ENCODE assay signal across 28 cellular contexts in genomic region chr2:46226620-46227019, GRCh38.
"Had no signal": no experiment of that assay in that cellular context is flagged by ENCODE, and none has a peak within 500 bp of the region (broad histone marks: within the 10 kb centered on the region; RNA-seq: fewer than 3 reads in every experiment).

No MANE protein-coding gene starts in this region.

- H3K4me2 ChIP-seq: hepatocyte had no signal

- H3K36me3 Mint-ChIP-seq: brain; natural killer cell treated with Interleukin-12 subunit alpha and Interleukin-12 subunit beta and Interleukin-15 and Interleukin-18, amount 100 ng/mL, for 72 hours had no signal

- H3K27ac ChIP-seq: ascending aorta, cardiac muscle cell, coronary artery, dorsolateral prefrontal cortex, gastrocnemius medialis, left ventricle myocardium inferior, right atrium auricular region, tibial nerve, VCaP had no signal

- H3K9me3 ChIP-seq: ascending aorta, gastrocnemius medialis, mucosa of descending colon, right atrium auricular region had no signal

- H3K27ac Mint-ChIP-seq: activated naive CD4-positive, alpha-beta T cell treated with anti-CD3 and anti-CD28 coated beads for 36 hours; activated naive CD8-positive, alpha-beta T cell treated with anti-CD3 and anti-CD28 coated beads, Interleukin-2, amount 10 ng/mL, durations not matched to agents 7 days and 5 days; brain; natural killer cell treated with Interleukin-12 subunit alpha and Interleukin-12 subunit beta and Interleukin-15 and Interleukin-18, amount 100 ng/mL, for 72 hours had no signal

- H3K9me3 Mint-ChIP-seq: activated naive CD4-positive, alpha-beta T cell treated with anti-CD3 and anti-CD28 coated beads for 36 hours had no signal

- DNase-seq: activated CD4-positive, alpha-beta T cell treated with anti-CD3 and anti-CD28 coated beads, Interleukin-2, amount 50 U/mL, for 1 hour; activated effector memory CD4-positive, alpha-beta T cell treated with Interleukin-2 at 50 U/mL for 16 hours; activated naive CD4-positive, alpha-beta T cell treated with anti-CD3 and anti-CD28 coated beads for 36 hours; activated naive CD8-positive, alpha-beta T cell treated with anti-CD3 and anti-CD28 coated beads, Interleukin-2, amount 10 ng/mL, durations not matched to agents 7 days and 5 days; activated T-cell treated with anti-CD3 and anti-CD28 coated beads, Interleukin-2, amount 50 U/mL, for 1 hour; dorsolateral prefrontal cortex; effector memory CD4-positive, alpha-beta T cell; erythroblast; gastrocnemius medialis; glutamatergic neuron; islet precursor cell; left ventricle myocardium inferior; mucosa of descending colon; stimulated activated CD4-positive, alpha-beta T cell treated with anti-CD3 and anti-CD28 coated beads, Interleukin-15, amount 100 ng/mL, for 24 hours; stimulated activated CD4-positive, alpha-beta T cell treated with anti-CD3 and anti-CD28 coated beads, Interleukin-2, amount 100 ng/mL, for 24 hours; stimulated activated naive CD4-positive, alpha-beta T cell; T-helper 1 cell had no signal

- ATAC-seq: gastrocnemius medialis; mucosa of descending colon; natural killer cell treated with Interleukin-12 subunit alpha and Interleukin-12 subunit beta and Interleukin-15 and Interleukin-18, amount 100 ng/mL, for 72 hours had no signal

- H3K4me3 ChIP-seq: ascending aorta, cardiac muscle cell, coronary artery, dorsolateral prefrontal cortex, gastrocnemius medialis, hepatocyte, left ventricle myocardium inferior, lung, mucosa of descending colon, right atrium auricular region, tibial nerve had no signal

- FAIRE-seq: TTC549 had no signal

- H3K4me3 Mint-ChIP-seq: activated naive CD4-positive, alpha-beta T cell treated with anti-CD3 and anti-CD28 coated beads for 36 hours; activated naive CD8-positive, alpha-beta T cell treated with anti-CD3 and anti-CD28 coated beads, Interleukin-2, amount 10 ng/mL, durations not matched to agents 7 days and 5 days; brain; natural killer cell treated with Interleukin-12 subunit alpha and Interleukin-12 subunit beta and Interleukin-15 and Interleukin-18, amount 100 ng/mL, for 72 hours had no signal
